ENCODE assay signal across 1 cellular context in genomic region chr5:67416133-67416937, GRCh38.
TF ChIP-seq lines count a peak whose summit lies in the region.

No MANE protein-coding gene starts in this region.

TF ChIP-seq in GM23338, 12 proteins besides CTCF, POLR2A, EP300 and RAD21 (continued from another document):
- TF ChIP-seq, protein P1, sequence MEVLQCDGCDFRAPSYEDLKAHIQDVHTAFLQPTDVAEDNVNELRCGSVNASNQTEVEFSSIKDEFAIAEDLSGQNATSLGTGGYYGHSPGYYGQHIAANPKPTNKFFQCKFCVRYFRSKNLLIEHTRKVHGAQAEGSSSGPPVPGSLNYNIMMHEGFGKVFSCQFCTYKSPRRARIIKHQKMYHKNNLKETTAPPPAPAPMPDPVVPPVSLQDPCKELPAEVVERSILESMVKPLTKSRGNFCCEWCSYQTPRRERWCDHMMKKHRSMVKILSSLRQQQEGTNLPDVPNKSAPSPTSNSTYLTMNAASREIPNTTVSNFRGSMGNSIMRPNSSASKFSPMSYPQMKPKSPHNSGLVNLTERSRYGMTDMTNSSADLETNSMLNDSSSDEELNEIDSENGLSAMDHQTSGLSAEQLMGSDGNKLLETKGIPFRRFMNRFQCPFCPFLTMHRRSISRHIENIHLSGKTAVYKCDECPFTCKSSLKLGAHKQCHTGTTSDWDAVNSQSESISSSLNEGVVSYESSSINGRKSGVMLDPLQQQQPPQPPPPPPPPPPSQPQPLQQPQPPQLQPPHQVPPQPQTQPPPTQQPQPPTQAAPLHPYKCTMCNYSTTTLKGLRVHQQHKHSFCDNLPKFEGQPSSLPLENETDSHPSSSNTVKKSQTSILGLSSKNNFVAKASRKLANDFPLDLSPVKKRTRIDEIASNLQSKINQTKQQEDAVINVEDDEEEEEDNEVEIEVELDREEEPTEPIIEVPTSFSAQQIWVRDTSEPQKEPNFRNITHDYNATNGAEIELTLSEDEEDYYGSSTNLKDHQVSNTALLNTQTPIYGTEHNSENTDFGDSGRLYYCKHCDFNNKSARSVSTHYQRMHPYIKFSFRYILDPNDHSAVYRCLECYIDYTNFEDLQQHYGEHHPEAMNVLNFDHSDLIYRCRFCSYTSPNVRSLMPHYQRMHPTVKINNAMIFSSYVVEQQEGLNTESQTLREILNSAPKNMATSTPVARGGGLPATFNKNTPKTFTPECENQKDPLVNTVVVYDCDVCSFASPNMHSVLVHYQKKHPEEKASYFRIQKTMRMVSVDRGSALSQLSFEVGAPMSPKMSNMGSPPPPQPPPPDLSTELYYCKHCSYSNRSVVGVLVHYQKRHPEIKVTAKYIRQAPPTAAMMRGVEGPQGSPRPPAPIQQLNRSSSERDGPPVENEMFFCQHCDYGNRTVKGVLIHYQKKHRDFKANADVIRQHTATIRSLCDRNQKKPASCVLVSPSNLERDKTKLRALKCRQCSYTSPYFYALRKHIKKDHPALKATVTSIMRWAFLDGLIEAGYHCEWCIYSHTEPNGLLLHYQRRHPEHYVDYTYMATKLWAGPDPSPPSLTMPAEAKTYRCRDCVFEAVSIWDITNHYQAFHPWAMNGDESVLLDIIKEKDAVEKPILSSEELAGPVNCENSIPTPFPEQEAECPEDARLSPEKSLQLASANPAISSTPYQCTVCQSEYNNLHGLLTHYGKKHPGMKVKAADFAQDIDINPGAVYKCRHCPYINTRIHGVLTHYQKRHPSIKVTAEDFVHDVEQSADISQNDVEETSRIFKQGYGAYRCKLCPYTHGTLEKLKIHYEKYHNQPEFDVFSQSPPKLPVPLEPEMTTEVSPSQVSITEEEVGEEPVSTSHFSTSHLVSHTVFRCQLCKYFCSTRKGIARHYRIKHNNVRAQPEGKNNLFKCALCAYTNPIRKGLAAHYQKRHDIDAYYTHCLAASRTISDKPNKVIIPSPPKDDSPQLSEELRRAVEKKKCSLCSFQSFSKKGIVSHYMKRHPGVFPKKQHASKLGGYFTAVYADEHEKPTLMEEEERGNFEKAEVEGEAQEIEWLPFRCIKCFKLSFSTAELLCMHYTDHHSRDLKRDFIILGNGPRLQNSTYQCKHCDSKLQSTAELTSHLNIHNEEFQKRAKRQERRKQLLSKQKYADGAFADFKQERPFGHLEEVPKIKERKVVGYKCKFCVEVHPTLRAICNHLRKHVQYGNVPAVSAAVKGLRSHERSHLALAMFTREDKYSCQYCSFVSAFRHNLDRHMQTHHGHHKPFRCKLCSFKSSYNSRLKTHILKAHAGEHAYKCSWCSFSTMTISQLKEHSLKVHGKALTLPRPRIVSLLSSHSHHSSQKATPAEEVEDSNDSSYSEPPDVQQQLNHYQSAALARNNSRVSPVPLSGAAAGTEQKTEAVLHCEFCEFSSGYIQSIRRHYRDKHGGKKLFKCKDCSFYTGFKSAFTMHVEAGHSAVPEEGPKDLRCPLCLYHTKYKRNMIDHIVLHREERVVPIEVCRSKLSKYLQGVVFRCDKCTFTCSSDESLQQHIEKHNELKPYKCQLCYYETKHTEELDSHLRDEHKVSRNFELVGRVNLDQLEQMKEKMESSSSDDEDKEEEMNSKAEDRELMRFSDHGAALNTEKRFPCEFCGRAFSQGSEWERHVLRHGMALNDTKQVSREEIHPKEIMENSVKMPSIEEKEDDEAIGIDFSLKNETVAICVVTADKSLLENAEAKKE (CRISPR knock-in tag; IDR thresholded peaks at IDR 0.05): peak; percentile 5; the same call in 1 of the 2 replicates
